12 cellular contexts compared by ENCODE assay signal in genomic region chr2:218369374-218369773, GRCh38. TPM values are rescaled to one million over a fixed set of nuclear protein-coding genes. Genes with fewer than 3 reads are reported as not detected.
A peak's percentile ranks its signal among the peaks of the same experiment; 100 is the strongest.
DNase-seq lines count a peak whose midpoint lies in the region; ATAC-seq and TF ChIP-seq lines count a peak whose summit lies in the region.
"Had no signal": no experiment of that assay in that cellular context is flagged by ENCODE, and none has a peak within 500 bp of the region (broad histone marks: within the 10 kb centered on the region; RNA-seq: fewer than 3 reads in every experiment).

No MANE protein-coding gene starts in this region.

- no peaks in the 10 kb centered on the region for H4K20me1 ChIP-seq in GM23338 (replicated peaks; ENCODE audit: insufficient read depth)

- H3K4me2 ChIP-seq in GM23338, result peak overlapping the region; percentile 96; the same call in 1 of the 2 replicates

- H3K4me3 ChIP-seq in CD4-positive, CD25-positive, alpha-beta regulatory T cell (ENCODE audit: low read depth, low read length), result no peak overlapping the region
- H3K4me3 ChIP-seq in GM23338 (no peak overlapping the region), body of pancreas (no peak overlapping the region)
- H3K4me3 ChIP-seq in effector memory CD4-positive, alpha-beta T cell (ENCODE audit: insufficient read depth, low read depth, low read length, poor library complexity, severe bottlenecking), result no peak overlapping the region

- intact Hi-C loops in body of pancreas (cut with DNase I), result no loop called here

- ATAC-seq in CD4-positive, CD25-positive, alpha-beta regulatory T cell (ENCODE audit: low read depth in 2 of 2), result no peak
- ATAC-seq in GM23338, result no peak
- no peak for ATAC-seq in WTC11
- no peak for ATAC-seq in stimulated activated naive CD8-positive, alpha-beta T cell treated with anti-CD3 and anti-CD28 coated beads, Interleukin-15, Interleukin-2, amounts not matched to agents 100 U/mL and 50 U/mL, for 24 hours
- ATAC-seq in body of pancreas, result no peak
- ATAC-seq: HCT116 had no signal

- peak overlapping the region in 3 of 4 donors; percentile 59 to 68 (median 61) for H3K4me3 Mint-ChIP-seq in CD4-positive, CD25-positive, alpha-beta regulatory T cell
- H3K4me3 Mint-ChIP-seq in GM23338, result no peak overlapping the region
- no peak overlapping the region for H3K4me3 Mint-ChIP-seq in WTC11
- H3K4me3 Mint-ChIP-seq in neural crest cell, result peak overlapping the region; percentile 44

- peaks cover 8% of the 10 kb centered on the region; the same call in 1 of the 2 replicates for H3F3A ChIP-seq in GM23338 (replicated peaks; ENCODE audit: low read depth)

- peaks cover 10% of the 10 kb centered on the region for H3K4me1 ChIP-seq in CD4-positive, CD25-positive, alpha-beta regulatory T cell (ENCODE audit: control insufficient read depth, insufficient read depth, low read length, poor library complexity, severe bottlenecking)
- H3K4me1 ChIP-seq in GM23338 (ENCODE audit: insufficient read depth), result no peaks in the 10 kb centered on the region
- peaks cover 6% of the 10 kb centered on the region for H3K4me1 ChIP-seq in effector memory CD4-positive, alpha-beta T cell (ENCODE audit: control insufficient read depth, insufficient read depth, low read length, poor library complexity, severe bottlenecking)
- peaks cover 8% of the 10 kb centered on the region for H3K4me1 ChIP-seq in body of pancreas

- 43 to 54% methylated on average over 1 of the region's 1 CpG for WGBS in body of pancreas, 2 donors

- no peak for TF ChIP-seq POLR2A in body of pancreas (IDR thresholded peaks at IDR 0.05)

- H3K79me2 ChIP-seq in GM23338 (replicated peaks; ENCODE audit: insufficient read depth), result no peaks in the 10 kb centered on the region

- POLR2A ChIA-PET in WTC11 (lab: Charles Lee), result no interaction called here

- TF ChIP-seq CTCF in GM23338 (conservative IDR thresholded peaks at IDR 0.05; ENCODE audit: low read depth in 2 of 2), result no peak
- TF ChIP-seq CTCF in WTC11 (IDR thresholded peaks at IDR 0.05), result no peak
- TF ChIP-seq CTCF in neural crest cell (conservative IDR thresholded peaks at IDR 0.05), result no peak
- no peak for TF ChIP-seq CTCF in body of pancreas (IDR thresholded peaks at IDR 0.05)

- peaks cover 0 to 34% (median 9%) of the 10 kb centered on the region in 4 donors for H3K4me1 Mint-ChIP-seq in CD4-positive, CD25-positive, alpha-beta regulatory T cell
- H3K4me1 Mint-ChIP-seq in GM23338 (peaks cover 4% of the 10 kb centered on the region; the same call in 2 of the 3 replicates), WTC11 (peaks cover 6% of the 10 kb centered on the region; the same call in 1 of the 2 replicates), neural crest cell (no peaks in the 10 kb centered on the region)

- no peak overlapping the region for H3K27ac ChIP-seq in CD4-positive, CD25-positive, alpha-beta regulatory T cell (ENCODE audit: insufficient read depth, low read length, poor library complexity, severe bottlenecking)
- no peak overlapping the region for H3K27ac ChIP-seq in GM23338 (ENCODE audit: low read depth)
- no peak overlapping the region for H3K27ac ChIP-seq in effector memory CD4-positive, alpha-beta T cell (ENCODE audit: insufficient read depth, low read length, poor library complexity, severe bottlenecking)
- peak overlapping the region in 2 of 4 donors; percentile 4 to 90 for H3K27ac ChIP-seq in body of pancreas

- H3K9me3 ChIP-seq in CD4-positive, CD25-positive, alpha-beta regulatory T cell (ENCODE audit: control insufficient read depth in 2 of 2, low read length in 2 of 2), result no peaks in the 10 kb centered on the region
- H3K9me3 ChIP-seq in effector memory CD4-positive, alpha-beta T cell (ENCODE audit: control insufficient read depth, low read length), result no peaks in the 10 kb centered on the region
- H3K9me3 ChIP-seq in body of pancreas, result no peaks in the 10 kb centered on the region

- no peak overlapping the region for H2AFZ ChIP-seq in GM23338

- H3K27me3 ChIP-seq in CD4-positive, CD25-positive, alpha-beta regulatory T cell (ENCODE audit: control insufficient read depth, insufficient read depth, low read length), result no peaks in the 10 kb centered on the region
- H3K27me3 ChIP-seq in GM23338 (ENCODE audit: insufficient read depth), result no peaks in the 10 kb centered on the region
- no peaks in the 10 kb centered on the region for H3K27me3 ChIP-seq in effector memory CD4-positive, alpha-beta T cell (replicated peaks; ENCODE audit: control insufficient read depth, insufficient read depth, low read length, poor library complexity, severe bottlenecking)
- H3K27me3 ChIP-seq in body of pancreas, result no peaks in the 10 kb centered on the region

- H3K27ac Mint-ChIP-seq in CD4-positive, CD25-positive, alpha-beta regulatory T cell, result peak overlapping the region in 2 of 3 donors; percentile 85 to 86
- H3K27ac Mint-ChIP-seq in GM23338 (no peak overlapping the region), WTC11 (no peak overlapping the region), neural crest cell (ENCODE audit: unreplicated experiment) (no peak overlapping the region)

- CTCF ChIA-PET in WTC11 (lab: Charles Lee), result interaction anchor here (1.2 to 1.5 kb wide), 2 partner anchors 13 to 96 kb away, joined by 6 to 11 read pairs; partner anchors contain the start of gene CATIP

- no peaks in the 10 kb centered on the region for H3K36me3 Mint-ChIP-seq in CD4-positive, CD25-positive, alpha-beta regulatory T cell
- H3K36me3 Mint-ChIP-seq in GM23338 (ENCODE audit: low read depth), result no peaks in the 10 kb centered on the region
- H3K36me3 Mint-ChIP-seq in WTC11, result no peaks in the 10 kb centered on the region
- H3K36me3 Mint-ChIP-seq in neural crest cell (ENCODE audit: low read depth), result no peaks in the 10 kb centered on the region

- no peaks in the 10 kb centered on the region for H3K27me3 Mint-ChIP-seq in CD4-positive, CD25-positive, alpha-beta regulatory T cell
- H3K27me3 Mint-ChIP-seq in GM23338 (ENCODE audit: insufficient read depth, low read depth, poor library complexity) (peaks cover 23% of the 10 kb centered on the region), WTC11 (ENCODE audit: low read depth) (no peaks in the 10 kb centered on the region), neural crest cell (ENCODE audit: low read depth) (no peaks in the 10 kb centered on the region)

- no peak for DNase-seq in CD4-positive, CD25-positive, alpha-beta regulatory T cell
- DNase-seq in GM23338 (ENCODE audit: low spot score) (no peak), WTC11 (ENCODE audit: low spot score) (no peak), neural crest cell (ENCODE audit: low read depth, low spot score) (no peak), body of pancreas (no peak)
- no peak for DNase-seq in stimulated activated naive CD8-positive, alpha-beta T cell treated with anti-CD3 and anti-CD28 coated beads, Interleukin-15, Interleukin-2, amounts not matched to agents 100 U/mL and 50 U/mL, for 24 hours
- no peak for DNase-seq in effector memory CD4-positive, alpha-beta T cell
- no peak for DNase-seq in activated T-cell treated with anti-CD3 and anti-CD28 coated beads, Interleukin-2, amount 50 U/mL, for 1 hour
- DNase-seq: EL, MV-4-11 had no signal

- no peaks in the 10 kb centered on the region for H3K9me2 ChIP-seq in GM23338 (ENCODE audit: insufficient read depth)

- no peaks in the 10 kb centered on the region for H3K36me3 ChIP-seq in CD4-positive, CD25-positive, alpha-beta regulatory T cell (ENCODE audit: control insufficient read depth, insufficient read depth, low read length)
- H3K36me3 ChIP-seq in GM23338 (ENCODE audit: insufficient read depth) (no peaks in the 10 kb centered on the region), body of pancreas (replicated peaks in 1 of 2; ENCODE audit: insufficient read depth in 1 of 2, low read depth in 2 of 2) (no peaks in the 10 kb centered on the region)
- no peaks in the 10 kb centered on the region for H3K36me3 ChIP-seq in effector memory CD4-positive, alpha-beta T cell (ENCODE audit: control insufficient read depth, insufficient read depth, low read length)

- peaks cover 0 to 2% (median 0%) of the 10 kb centered on the region in 7 donors for H3K9me3 Mint-ChIP-seq in CD4-positive, CD25-positive, alpha-beta regulatory T cell
- H3K9me3 Mint-ChIP-seq in GM23338, result no peaks in the 10 kb centered on the region
- H3K9me3 Mint-ChIP-seq in WTC11, result no peaks in the 10 kb centered on the region
- H3K9me3 Mint-ChIP-seq in neural crest cell, result no peaks in the 10 kb centered on the region

TF ChIP-seq in GM23338, 12 proteins besides CTCF, POLR2A, EP300 and RAD21 (continues in another document):
- TF ChIP-seq POLR2AphosphoS5 (IDR thresholded peaks at IDR 0.05; ENCODE audit: low read depth), result no peak

TF ChIP-seq in WTC11, 78 proteins besides CTCF, POLR2A, EP300 and RAD21 (continues in another document):
- TF ChIP-seq HMGA2 (CRISPR knock-in tag; IDR thresholded peaks at IDR 0.05), result no peak

RNA-seq across cellular contexts. Expression of gene SLC11A1, which starts 12.7 kb away (rescaled TPM):
- 0.54 TPM for total RNA-seq in CD4-positive, CD25-positive, alpha-beta regulatory T cell
- polyA plus RNA-seq in CD4-positive, CD25-positive, alpha-beta regulatory T cell, result 1 to 10 TPM in 1 of 4 donors, under 1 TPM in 3; 0.47 to 1.4 (median 0.87) TPM
- 0.89 TPM in 1 of 2 replicates, not detected in the other for total RNA-seq in GM23338 (2014; rRNA removed; shearing (Covaris generic))
- 0.16 and 0.31 TPM in 2 replicates for polyA plus RNA-seq in GM23338 (2016; fragmentation: Nextera tagmentation; extraction: Ambion mirVana)
- 0.25 to 0.55 TPM (median 0.31 TPM) in 3 replicates for total RNA-seq in WTC11 (2021)
- 0.09 TPM in 1 of 2 replicates, not detected in the other for total RNA-seq in neural crest cell
- 1 to 10 TPM; 3.0 to 7.3 TPM for total RNA-seq in body of pancreas

RNA-seq across cellular contexts. Expression of gene CATIP, which starts 12.7 kb away (rescaled TPM):
- not detected for total RNA-seq in CD4-positive, CD25-positive, alpha-beta regulatory T cell
- not detected for polyA plus RNA-seq in CD4-positive, CD25-positive, alpha-beta regulatory T cell
- total RNA-seq in GM23338 (2014; rRNA removed; shearing (Covaris generic)), result not detected in 2 replicates
- 0.15 and 0.23 TPM in 2 replicates for polyA plus RNA-seq in GM23338 (2016; fragmentation: Nextera tagmentation; extraction: Ambion mirVana)
- total RNA-seq in WTC11 (2021) (0.25 to 0.26 TPM in 2 of 3 replicates, not detected in the other), neural crest cell (0.30 TPM in 1 of 2 replicates, not detected in the other), body of pancreas (under 1 TPM; 0.33 to 0.52 TPM)
- total RNA-seq: urinary bladder had no signal
- polyA plus RNA-seq: urinary bladder had no signal

RNA-seq across cellular contexts. Expression of gene CTDSP1, which starts 30.3 kb away (rescaled TPM):
- 146 TPM for total RNA-seq in CD4-positive, CD25-positive, alpha-beta regulatory T cell
- polyA plus RNA-seq in CD4-positive, CD25-positive, alpha-beta regulatory T cell, result 10 to 100 TPM; 18.8 to 29.4 (median 25.0) TPM
- 14.8 and 21.8 TPM in 2 replicates for total RNA-seq in GM23338 (2014; rRNA removed; shearing (Covaris generic))
- polyA plus RNA-seq in GM23338 (2016; fragmentation: Nextera tagmentation; extraction: Ambion mirVana), result 6.7 and 6.9 TPM in 2 replicates
- total RNA-seq in WTC11 (2021) (25.4 to 27.9 TPM (median 27.4 TPM) in 3 replicates), neural crest cell (46.4 TPM in 2 replicates), body of pancreas (10 to 100 TPM; 67.2 to 98.9 TPM)

RNA-seq across cellular contexts. Expression of gene VIL1, which starts 49.5 kb away (rescaled TPM):
- total RNA-seq in CD4-positive, CD25-positive, alpha-beta regulatory T cell, result 2.1 TPM
- polyA plus RNA-seq in CD4-positive, CD25-positive, alpha-beta regulatory T cell, result under 1 TPM in 3 of 4 donors, not detected in 1; 0.08 to 0.28 (median 0.09) TPM
- 5.9 and 9.2 TPM in 2 replicates for total RNA-seq in GM23338 (2014; rRNA removed; shearing (Covaris generic))
- 2.3 and 3.5 TPM in 2 replicates for polyA plus RNA-seq in GM23338 (2016; fragmentation: Nextera tagmentation; extraction: Ambion mirVana)
- total RNA-seq in WTC11 (2021) (2.9 to 3.8 TPM (median 3.0 TPM) in 3 replicates), neural crest cell (not detected in 2 replicates), body of pancreas (10 to 100 TPM; 15.3 to 15.8 TPM)
- total RNA-seq: urinary bladder had no signal

Comparison
In these comparisons a context has a peak if more than half of its experiments do, and no peak if none do; other contexts are left out.
1. H3K27ac Mint-ChIP-seq: peak in CD4-positive, CD25-positive, alpha-beta regulatory T cell (2 of 3); none in GM23338 (single experiment), WTC11 (single experiment) and neural crest cell (single experiment).
2. H3K4me3 Mint-ChIP-seq: peak in CD4-positive, CD25-positive, alpha-beta regulatory T cell (3 of 4) and neural crest cell (single experiment); none in GM23338 (single experiment) and WTC11 (single experiment).